In genomic region chr6:33272358-33273128, GRCh38 we compare ENCODE assay signal across 8 cellular contexts. TPM values are rescaled to one million over a fixed set of nuclear protein-coding genes. Genes with fewer than 3 reads are reported as not detected.
DNase-seq lines count a peak whose midpoint lies in the region; ATAC-seq and TF ChIP-seq lines count a peak whose summit lies in the region.

No MANE protein-coding gene starts in this region.

- H3K4me1 Mint-ChIP-seq in activated CD8-positive, alpha-beta memory T cell treated with anti-CD3 and anti-CD28 coated beads, Interleukin-2, amount 10 ng/mL, durations not matched to agents 7 days and 5 days: peaks cover 60% of the 10 kb centered on the region

- peak overlapping the region; percentile 98 for H3K27ac Mint-ChIP-seq in activated CD8-positive, alpha-beta memory T cell treated with anti-CD3 and anti-CD28 coated beads, Interleukin-2, amount 10 ng/mL, durations not matched to agents 7 days and 5 days

- no peak for ATAC-seq in activated CD8-positive, alpha-beta memory T cell treated with anti-CD3 and anti-CD28 coated beads, Interleukin-2, amount 10 ng/mL, durations not matched to agents 7 days and 5 days
- ATAC-seq in right lobe of liver (no peak), HG02840 (IDR thresholded peaks at IDR 0.05; ENCODE audit: low FRiP score, unreplicated experiment) (no peak), HG03342 (IDR thresholded peaks at IDR 0.05; ENCODE audit: unreplicated experiment) (no peak)

- no peak for TF ChIP-seq POLR2A in right lobe of liver (IDR thresholded peaks at IDR 0.05)

- no peak for DNase-seq in activated CD8-positive, alpha-beta memory T cell treated with anti-CD3 and anti-CD28 coated beads, Interleukin-2, amount 10 ng/mL, durations not matched to agents 7 days and 5 days
- no peak for DNase-seq in activated CD8-positive, alpha-beta memory T cell treated with anti-CD3 and anti-CD28 coated beads, Interleukin-2, amount 50 U/mL, for 4 hours
- DNase-seq in astrocyte of the cerebellum (ENCODE audit: low read depth): no peak
- DNase-seq in right lobe of liver: no peak
- DNase-seq in tibial artery: no peak
- DNase-seq in NCI-H748 treated with DMSO at 0.1 percent for 48 hours (lab: John Stamatoyannopoulos, UW): no peak

- no peaks in the 10 kb centered on the region for H3K9me3 Mint-ChIP-seq in activated CD8-positive, alpha-beta memory T cell treated with anti-CD3 and anti-CD28 coated beads, Interleukin-2, amount 10 ng/mL, durations not matched to agents 7 days and 5 days (ENCODE audit: low read depth)

- peak overlapping the region; percentile 88 for H3K4me3 Mint-ChIP-seq in activated CD8-positive, alpha-beta memory T cell treated with anti-CD3 and anti-CD28 coated beads, Interleukin-2, amount 10 ng/mL, durations not matched to agents 7 days and 5 days

- H3K36me3 Mint-ChIP-seq in activated CD8-positive, alpha-beta memory T cell treated with anti-CD3 and anti-CD28 coated beads, Interleukin-2, amount 10 ng/mL, durations not matched to agents 7 days and 5 days: peaks cover 56% of the 10 kb centered on the region

- WGBS in right lobe of liver (ENCODE audit: insufficient coverage, low coverage, low lambda C conversion rate, missing lambda C conversion rate): 16% methylated on average over 14 of the region's 15 CpGs

- H3K4me3 ChIP-seq in astrocyte of the cerebellum (ENCODE audit: low read depth, low read length) (peak overlapping the region; percentile 95), right lobe of liver (peak overlapping the region; percentile 60 to 95 (median 91)), tibial artery (peak overlapping the region; percentile 60 to 91)

- CTCF ChIA-PET in activated CD8-positive, alpha-beta memory T cell treated with anti-CD3 and anti-CD28 coated beads, Interleukin-2, amount 10 ng/mL, durations not matched to agents 7 days and 5 days (lab: Charles Lee): interaction anchor here (0.7 to 4.6 kb wide), 9 partner anchors 17 to 301 kb away, joined by 3 to 33 read pairs (median 5); partner anchors contain the start of genes PFDN6, RGL2 and WDR46

- H3K27ac ChIP-seq in right lobe of liver: peak overlapping the region; percentile 56 to 89 (median 58)
- H3K27ac ChIP-seq in tibial artery: peak overlapping the region; percentile 91 to 95

- no peaks in the 10 kb centered on the region for H3K27me3 ChIP-seq in right lobe of liver
- no peaks in the 10 kb centered on the region for H3K27me3 ChIP-seq in tibial artery

- peaks cover 2 to 49% (median 21%) of the 10 kb centered on the region in 4 donors for H3K4me1 ChIP-seq in right lobe of liver
- H3K4me1 ChIP-seq in tibial artery: peaks cover 6 to 59% (median 53%) of the 10 kb centered on the region in 4 donors

- in situ Hi-C loops in astrocyte of the cerebellum (cut with HindIII; ENCODE audit: low sequenced_read_pairs): no loop called here

- no peaks in the 10 kb centered on the region for H3K27me3 Mint-ChIP-seq in activated CD8-positive, alpha-beta memory T cell treated with anti-CD3 and anti-CD28 coated beads, Interleukin-2, amount 10 ng/mL, durations not matched to agents 7 days and 5 days

- no peak for TF ChIP-seq CTCF in astrocyte of the cerebellum (IDR thresholded peaks at IDR 0.05; ENCODE audit: low read depth, low read length, missing control alignments)
- TF ChIP-seq CTCF in right lobe of liver (IDR thresholded peaks at IDR 0.05): no peak
- no peak for TF ChIP-seq CTCF in tibial artery (IDR thresholded peaks at IDR 0.05)

- peaks cover 0 to 46% (median 9%) of the 10 kb centered on the region in 4 donors for H3K36me3 ChIP-seq in right lobe of liver
- peaks cover 35 to 54% (median 35%) of the 10 kb centered on the region in 3 donors for H3K36me3 ChIP-seq in tibial artery

- H3K9me3 ChIP-seq in right lobe of liver (no peaks in the 10 kb centered on the region), tibial artery (no peaks in the 10 kb centered on the region)

- intact Hi-C loops in right lobe of liver (cut with DNase I): no loop called here
- intact Hi-C loops in tibial artery (cut with DNase I; ENCODE audit: low total_unique reads): no loop called here

RNA-seq across cellular contexts. Expression of gene RPS18, which starts 0.7 kb away (rescaled TPM):
- total RNA-seq in activated CD8-positive, alpha-beta memory T cell treated with anti-CD3 and anti-CD28 coated beads, Interleukin-2, amount 10 ng/mL, durations not matched to agents 7 days and 5 days: 1,000 to 10,000 TPM; 2,808 to 3,161 TPM
- total RNA-seq in right lobe of liver: 100 to 1,000 TPM; 504 to 932 (median 612) TPM

RNA-seq across cellular contexts. Expression of gene VPS52, which starts 0.9 kb away (rescaled TPM):
- total RNA-seq in activated CD8-positive, alpha-beta memory T cell treated with anti-CD3 and anti-CD28 coated beads, Interleukin-2, amount 10 ng/mL, durations not matched to agents 7 days and 5 days: 10 to 100 TPM; 60.6 to 63.3 TPM
- 10 to 100 TPM; 16.4 to 35.1 (median 27.5) TPM for total RNA-seq in right lobe of liver

RNA-seq across cellular contexts. Expression of gene B3GALT4, which starts 4.4 kb away (rescaled TPM):
- 10 to 100 TPM; 14.0 to 20.5 TPM for total RNA-seq in activated CD8-positive, alpha-beta memory T cell treated with anti-CD3 and anti-CD28 coated beads, Interleukin-2, amount 10 ng/mL, durations not matched to agents 7 days and 5 days
- total RNA-seq in right lobe of liver: 1 to 10 TPM in 4 of 6 experiments, under 1 TPM in 2; 0.79 to 1.7 (median 1.4) TPM

RNA-seq across cellular contexts. Expression of gene WDR46, which starts 16.5 kb away (rescaled TPM):
- 10 to 100 TPM; 61.5 to 78.4 TPM for total RNA-seq in activated CD8-positive, alpha-beta memory T cell treated with anti-CD3 and anti-CD28 coated beads, Interleukin-2, amount 10 ng/mL, durations not matched to agents 7 days and 5 days
- total RNA-seq in right lobe of liver: 10 to 100 TPM; 13.1 to 35.2 (median 23.9) TPM

RNA-seq across cellular contexts. Expression of gene PFDN6, which starts 16.9 kb away (rescaled TPM):
- total RNA-seq in activated CD8-positive, alpha-beta memory T cell treated with anti-CD3 and anti-CD28 coated beads, Interleukin-2, amount 10 ng/mL, durations not matched to agents 7 days and 5 days: 10 to 100 TPM; 67.8 to 90.3 TPM
- 10 to 100 TPM; 23.8 to 35.2 (median 27.5) TPM for total RNA-seq in right lobe of liver

Comparison
In these comparisons a context has a peak if more than half of its experiments do, and no peak if none do; other contexts are left out.
1. RNA of gene B3GALT4, which starts 4.4 kb away (total RNA-seq): 14.0 to 20.5 TPM in activated CD8-positive, alpha-beta memory T cell treated with anti-CD3 and anti-CD28 coated beads, Interleukin-2, amount 10 ng/mL, durations not matched to agents 7 days and 5 days; 0.79 to 1.7 TPM in right lobe of liver; every median in the first group is over 4 times any median in the second.
2. Peak in every context shown above with its lines, with median percentiles within 50 percentile points of each other: H3K4me3 ChIP-seq.